In the genomic region with DNA sequence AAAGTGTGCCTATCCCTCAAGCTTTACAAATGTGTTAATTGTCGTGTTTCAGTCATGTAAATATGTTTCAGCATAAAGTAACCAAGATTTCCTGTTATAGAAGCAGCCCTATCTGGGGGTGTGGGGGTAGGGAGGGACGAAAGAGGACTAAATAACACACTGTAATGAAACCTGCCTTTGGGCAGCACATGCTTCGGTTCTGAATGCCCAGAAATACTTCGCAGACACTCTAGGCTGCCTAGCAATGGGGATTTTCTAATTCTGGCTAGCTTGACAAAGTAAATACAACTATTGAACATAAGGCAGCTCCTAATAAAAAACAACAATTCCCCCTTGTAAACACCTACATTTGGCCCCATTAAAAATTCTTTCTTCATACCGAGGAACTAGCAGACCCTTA, we compare ENCODE assay signal across 19 cellular contexts. TPM values are rescaled to one million over a fixed set of nuclear protein-coding genes. Genes with fewer than 3 reads are reported as not detected.
"Had no signal": no experiment of that assay in that cellular context is flagged by ENCODE, and none has a peak within 500 bp of the region (broad histone marks: within the 10 kb centered on the region; RNA-seq: fewer than 3 reads in every experiment).

No MANE protein-coding gene starts in this region.

- H2AFZ ChIP-seq: parathyroid adenoma had no signal

- H3K27ac Mint-ChIP-seq: activated naive CD4-positive, alpha-beta T cell treated with anti-CD3 and anti-CD28 coated beads, Interleukin-2, amount 50 U/mL, for 24 hours; natural killer cell; stimulated activated memory B cell treated with anti-CD40 and anti-IgM and Interleukin-4, amounts not matched to agents 10 μg/mL and 1 μg/mL and 100 μg/mL, for 72 hours had no signal

- H3K27me3 Mint-ChIP-seq: activated naive CD4-positive, alpha-beta T cell treated with anti-CD3 and anti-CD28 coated beads, Interleukin-2, amount 50 U/mL, for 24 hours; stimulated activated memory B cell treated with anti-CD40 and anti-IgM and Interleukin-4, amounts not matched to agents 10 μg/mL and 1 μg/mL and 100 μg/mL, for 72 hours had no signal

- H3K9ac ChIP-seq: parathyroid adenoma had no signal

- H3K4me3 Mint-ChIP-seq: activated naive CD4-positive, alpha-beta T cell treated with anti-CD3 and anti-CD28 coated beads, Interleukin-2, amount 50 U/mL, for 24 hours; natural killer cell; stimulated activated memory B cell treated with anti-CD40 and anti-IgM and Interleukin-4, amounts not matched to agents 10 μg/mL and 1 μg/mL and 100 μg/mL, for 72 hours had no signal

- ATAC-seq: esophagus mucosa; gastroesophageal sphincter; left cardiac atrium; natural killer cell; stimulated activated memory B cell treated with anti-CD40 and anti-IgM and Interleukin-4, amounts not matched to agents 10 μg/mL and 1 μg/mL and 100 μg/mL, for 72 hours; upper lobe of right lung had no signal

- H3K36me3 Mint-ChIP-seq: natural killer cell had no signal

- H3K4me3 ChIP-seq: adrenal gland, cardiac muscle cell, colonic mucosa, gastroesophageal sphincter, spleen, upper lobe of right lung had no signal

- H3K27me3 ChIP-seq: adrenal gland, colonic mucosa, gastroesophageal sphincter, neutrophil, spleen, upper lobe of right lung had no signal

- H3K4me1 ChIP-seq: adrenal gland, colonic mucosa, gastroesophageal sphincter, parathyroid adenoma, spleen, upper lobe of right lung had no signal

- H3K79me2 ChIP-seq: parathyroid adenoma had no signal

- DNase-seq: activated CD4-positive, alpha-beta T cell treated with anti-CD3 and anti-CD28 coated beads, Interleukin-2, amount 50 U/mL, for 48 hours; activated gamma-delta T cell; adrenal gland; colonic mucosa; left cardiac atrium; natural killer cell; retina; spleen; stimulated activated CD4-positive, alpha-beta T cell treated with anti-CD3 and anti-CD28 coated beads, Interleukin-4, amount 100 ng/mL, for 4 hours; upper lobe of right lung; WERI-Rb-1 had no signal

- H3K9me3 Mint-ChIP-seq: activated naive CD4-positive, alpha-beta T cell treated with anti-CD3 and anti-CD28 coated beads, Interleukin-2, amount 50 U/mL, for 24 hours; natural killer cell; stimulated activated memory B cell treated with anti-CD40 and anti-IgM and Interleukin-4, amounts not matched to agents 10 μg/mL and 1 μg/mL and 100 μg/mL, for 72 hours had no signal

- H3K27ac ChIP-seq: adrenal gland, cardiac muscle cell, colonic mucosa, gastroesophageal sphincter, neutrophil, parathyroid adenoma, spleen, upper lobe of right lung, WERI-Rb-1 had no signal

- H3K36me3 ChIP-seq: adrenal gland, cardiac muscle cell, colonic mucosa, gastroesophageal sphincter, neutrophil, upper lobe of right lung, WERI-Rb-1 had no signal

- H3K9me3 ChIP-seq: colonic mucosa, gastroesophageal sphincter, neutrophil, spleen, upper lobe of right lung had no signal

- H3K4me1 Mint-ChIP-seq: activated naive CD4-positive, alpha-beta T cell treated with anti-CD3 and anti-CD28 coated beads, Interleukin-2, amount 50 U/mL, for 24 hours; natural killer cell; stimulated activated memory B cell treated with anti-CD40 and anti-IgM and Interleukin-4, amounts not matched to agents 10 μg/mL and 1 μg/mL and 100 μg/mL, for 72 hours had no signal

RNA-seq across cellular contexts. Expression of gene PAX6, which starts 42.4 kb away (rescaled TPM):
- total RNA-seq: esophagus mucosa; left cardiac atrium; natural killer cell; spleen; T-helper 2 cell treated with Interferon-gamma antibody and Interleukin-4, amounts not matched to agents 100 ng/mL and 5 ng/mL, for 36 hours; upper lobe of right lung had no signal
